6 cellular contexts compared by ENCODE assay signal in genomic region chr16:18587141-18587540, GRCh38. TPM values are rescaled to one million over a fixed set of nuclear protein-coding genes. Genes with fewer than 3 reads are reported as not detected.
A peak's percentile ranks its signal among the peaks of the same experiment; 100 is the strongest.
DNase-seq lines count a peak whose midpoint lies in the region; ATAC-seq, FAIRE-seq and TF ChIP-seq lines count a peak whose summit lies in the region.
"Not testable (repeated sequence)": the region's sequence is repeated elsewhere in the genome, so short reads cannot be mapped to it uniquely, and the experiment has no call there.

No MANE protein-coding gene starts in this region.

- H3K9me3 Mint-ChIP-seq in CD14-positive monocyte = not testable (repeated sequence)

- not testable (repeated sequence) for H3K79me2 ChIP-seq in KMS-11 (ENCODE audit: insufficient read depth, low read depth); K562 (ENCODE audit: control insufficient read depth, insufficient read depth, low read length); HepG2 (ENCODE audit: insufficient read depth, low read length)

- FAIRE-seq in K562 (lab: Jason Lieb, UNC); HepG2 (lab: Jason Lieb, UNC): not testable (repeated sequence)

- TF ChIP-seq CTCF in CD14-positive monocyte (IDR thresholded peaks at IDR 0.05); KMS-11 (conservative IDR thresholded peaks at IDR 0.05; ENCODE audit: low read depth, low read length); K562 (IDR thresholded peaks at IDR 0.05 in 2 of 3, conservative IDR thresholded peaks at IDR 0.05 in 1 of 3; ENCODE audit: insufficient read depth in 2 of 3, low read depth in 1 of 3, low read length in 3 of 3); esophagus muscularis mucosa (IDR thresholded peaks at IDR 0.05); HepG2 (CRISPR knock-in tag; IDR thresholded peaks at IDR 0.05); neutrophil (IDR thresholded peaks at IDR 0.05): not testable (repeated sequence)

- H3K4me1 ChIP-seq in KMS-11 (ENCODE audit: low read depth, poor library complexity, severe bottlenecking) = peaks cover 14% of the 10 kb centered on the region
- not testable (repeated sequence) for H3K4me1 ChIP-seq in K562 (replicated peaks in 1 of 2; ENCODE audit: control insufficient read depth in 2 of 2, insufficient read depth in 2 of 2, low read length in 2 of 2); esophagus muscularis mucosa
- peaks cover 29% of the 10 kb centered on the region for H3K4me1 ChIP-seq in HepG2 (ENCODE audit: insufficient read depth, low read length)
- peaks cover 20% of the 10 kb centered on the region in 2 experiments for H3K4me1 ChIP-seq in neutrophil (ENCODE audit: control insufficient read depth in 1 of 2, insufficient read depth in 1 of 2, low read depth in 1 of 2, low read length in 1 of 2)

- DNase-seq in CD14-positive monocyte (ENCODE audit: low spot score); K562 (ENCODE audit: extremely low read depth in 1 of 4, low spot score in 3 of 4); HepG2 (ENCODE audit: low spot score): not testable (repeated sequence)
- peak; percentile 83 for DNase-seq in esophagus muscularis mucosa (ENCODE audit: extremely low spot score)

- not testable (repeated sequence) for ATAC-seq in K562
- peak; percentile 9 for ATAC-seq in HepG2

- not testable (repeated sequence) for H3K9me3 ChIP-seq in K562 (replicated peaks; ENCODE audit: control insufficient read depth, insufficient read depth, low read depth, low read length); esophagus muscularis mucosa; HepG2 (ENCODE audit: low read length); neutrophil

- not testable (repeated sequence) for H3K36me3 Mint-ChIP-seq in CD14-positive monocyte

- WGBS in K562 (ENCODE audit: insufficient coverage, low coverage, missing lambda C conversion rate) = 0% methylated on average over 2 of the region's 2 CpGs
- 76% methylated on average over 2 of the region's 2 CpGs for WGBS in esophagus muscularis mucosa
- WGBS in HepG2 (ENCODE audit: low lambda C conversion rate) = 92% methylated on average over 2 of the region's 2 CpGs

- peak overlapping the region; percentile 33; the same call in 1 of the 2 replicates for H3K4me2 ChIP-seq in KMS-11
- H3K4me2 ChIP-seq in K562 (ENCODE audit: insufficient read depth, low read length); HepG2 (ENCODE audit: low read depth, low read length): not testable (repeated sequence)

- not testable (repeated sequence) for H3K4me3 ChIP-seq in KMS-11 (IDR thresholded peaks at IDR 0.05; ENCODE audit: insufficient read depth, low read depth, low read length); K562; esophagus muscularis mucosa; HepG2 (replicated peaks in 1 of 3; ENCODE audit: insufficient read depth in 1 of 3, low read depth in 2 of 3, low read length in 3 of 3); neutrophil (ENCODE audit: low read depth in 1 of 2, low read length in 1 of 2)

- not testable (repeated sequence) for H3K9me1 ChIP-seq in K562 (ENCODE audit: control insufficient read depth, insufficient read depth, low read length)

- not testable (repeated sequence) for H3K36me3 ChIP-seq in KMS-11 (ENCODE audit: insufficient read depth); K562 (ENCODE audit: control insufficient read depth, insufficient read depth, low read length); esophagus muscularis mucosa; neutrophil
- peaks cover 14 to 33% of the 10 kb centered on the region in 2 experiments for H3K36me3 ChIP-seq in HepG2 (replicated peaks in 1 of 2; ENCODE audit: control insufficient read depth in 1 of 2, insufficient read depth in 2 of 2, low read length in 2 of 2)

- TF ChIP-seq POLR2A in K562 (conservative IDR thresholded peaks at IDR 0.05); esophagus muscularis mucosa (IDR thresholded peaks at IDR 0.05; ENCODE audit: low read depth); HepG2 (IDR thresholded peaks at IDR 0.05; ENCODE audit: insufficient read depth in 1 of 2, low read depth in 2 of 2, low read length in 2 of 2): not testable (repeated sequence)

- not testable (repeated sequence) for H3K27me3 Mint-ChIP-seq in CD14-positive monocyte (ENCODE audit: low read depth in 3 of 3)

- H3K27ac Mint-ChIP-seq in CD14-positive monocyte = peak overlapping the region in 5 of 7 donors; percentile 50 to 89 (median 71)

- POLR2A ChIA-PET in K562 (lab: Yijun Ruan, JAX); HepG2 (lab: Yijun Ruan, JAX): not testable (repeated sequence)

- in situ Hi-C loops in K562 (cut with MboI); HepG2 (cut with HindIII; ENCODE audit: extremely low pct_ligation_motif_present, low pct_unique_long_range_greater_than_20kb): not testable (repeated sequence)

- H3K27ac ChIP-seq in KMS-11 = peak overlapping the region; percentile 51; the same call in 1 of the 2 replicates
- not testable (repeated sequence) for H3K27ac ChIP-seq in K562 (ENCODE audit: extremely low read depth, low read depth, low read length); esophagus muscularis mucosa (replicated peaks in 1 of 4)
- peak overlapping the region; percentile 80 for H3K27ac ChIP-seq in HepG2 (ENCODE audit: extremely low read length, insufficient read depth, low read length)
- H3K27ac ChIP-seq in neutrophil = peak overlapping the region; percentile 80

- intact Hi-C loops in CD14-positive monocyte (cut with micrococcal nuclease); K562 (cut with micrococcal nuclease); esophagus muscularis mucosa (cut with DNase I); HepG2 (cut with micrococcal nuclease; ENCODE audit: unreplicated experiment): not testable (repeated sequence)

- H3K4me3 Mint-ChIP-seq in CD14-positive monocyte = not testable (repeated sequence)

- CTCF ChIA-PET in K562 (lab: Yijun Ruan, JAX; ENCODE audit: low intra/inter-chr PET ratio); HepG2 (lab: Yijun Ruan, JAX; ENCODE audit: low intra/inter-chr PET ratio, low total read pairs): not testable (repeated sequence)

- peaks cover 24% of the 10 kb centered on the region for H3K4me1 Mint-ChIP-seq in CD14-positive monocyte

- H2AFZ ChIP-seq in KMS-11 (ENCODE audit: low read depth); K562 (ENCODE audit: low read depth, low read length); HepG2 (ENCODE audit: low read length): not testable (repeated sequence)

- not testable (repeated sequence) for BruUV-seq in K562 (replicated peaks; lab: Mats Ljungman, UMichigan); HepG2 (replicated peaks; lab: Mats Ljungman, UMichigan)

- H4K20me1 ChIP-seq in KMS-11 (ENCODE audit: insufficient read depth); K562 (replicated peaks; ENCODE audit: control insufficient read depth, insufficient read depth, low read length); HepG2 (ENCODE audit: insufficient read depth, low read length): not testable (repeated sequence)

- H3K9ac ChIP-seq in KMS-11; K562 (ENCODE audit: insufficient read depth in 1 of 2, low read depth in 2 of 2, low read length in 2 of 2): not testable (repeated sequence)
- H3K9ac ChIP-seq in HepG2 (ENCODE audit: insufficient read depth, low read depth, low read length) = peak overlapping the region; percentile 36; the same call in 1 of the 2 replicates

- TF ChIP-seq RAD21 in K562 (CRISPR knock-in tag; conservative IDR thresholded peaks at IDR 0.05 in 1 of 2, IDR thresholded peaks at IDR 0.05 in 1 of 2); HepG2 (CRISPR knock-in tag; IDR thresholded peaks at IDR 0.05): not testable (repeated sequence)

- not testable (repeated sequence) for H3K27me3 ChIP-seq in KMS-11 (ENCODE audit: insufficient read depth, low read depth); K562 (ENCODE audit: control insufficient read depth in 2 of 2, insufficient read depth in 2 of 2, low read length in 2 of 2); esophagus muscularis mucosa; HepG2 (ENCODE audit: control insufficient read depth in 1 of 2, insufficient read depth in 2 of 2, low read length in 2 of 2); neutrophil

- TF ChIP-seq EP300 in K562 (IDR thresholded peaks at IDR 0.05; ENCODE audit: low read length); esophagus muscularis mucosa (IDR thresholded peaks at IDR 0.05); HepG2 (IDR thresholded peaks at IDR 0.05; ENCODE audit: low read depth in 2 of 2, low read length in 2 of 2); HepG2 (CRISPR knock-in tag; IDR thresholded peaks at IDR 0.05; ENCODE audit: borderline replicate concordance): not testable (repeated sequence)

RNA-seq across cellular contexts. Expression of gene NOMO2, which starts 25.2 kb away (rescaled TPM):
- polyA plus RNA-seq in CD14-positive monocyte (10 to 100 TPM; 26.1 to 76.8 TPM), K562 (2011; rRNA removed) (38.5 and 49.9 TPM in 2 replicates), K562 (2014; fragmentation: Illumina TruSeq; extraction: Trizol) (74.2 and 82.2 TPM in 2 replicates), K562 (2014; fragmentation: Nextera tagmentation; extraction: Ambion mirVana) (10 to 100 TPM; 25.2 to 35.9 TPM), K562 (2014; rRNA removed) (44.0 and 45.8 TPM in 2 replicates), HepG2 (2011; rRNA removed) (372 and 518 TPM in 2 replicates)
- total RNA-seq in K562 (2011; cell fraction: chromatin; rRNA removed; ENCODE audit: low replicate concordance) = 87.3 and 127 TPM in 2 replicates
- 162 and 194 TPM in 2 replicates for total RNA-seq in K562 (2011; cell fraction: nucleolus; rRNA removed)
- total RNA-seq in K562 (2011; cell fraction: nucleoplasm; rRNA removed) = 106 and 133 TPM in 2 replicates
- total RNA-seq in K562 (2014; rRNA removed) (55.8 and 62.2 TPM in 2 replicates), K562 (2014; rRNA removed; fragmentation: Illumina TruSeq; extraction: Trizol) (35.3 and 37.5 TPM in 2 replicates), K562 (2015; rRNA removed; fragmentation: Illumina TruSeq; extraction: Trizol) (54.3 and 56.6 TPM in 2 replicates), K562 (2021) (77.2 and 79.2 TPM in 2 replicates), esophagus muscularis mucosa (10 to 100 TPM; 50.4 to 91.6 (median 65.1) TPM), HepG2 (2016; rRNA removed; fragmentation: Illumina TruSeq; extraction: Trizol) (122 and 217 TPM in 2 replicates)
- polyA plus RNA-seq in K562 (2011; cell fraction: cytosol; rRNA removed) = 47.1 and 47.5 TPM in 2 replicates
- polyA plus RNA-seq in K562 (2011; cell fraction: nucleus; rRNA removed) = 65.3 and 68.6 TPM in 2 replicates
- polyA plus RNA-seq in K562 (2012) = 68.4 and 93.5 TPM in 2 replicates
- polyA minus RNA-seq in K562 (2011; rRNA and poly(A)+ RNA removed) = 46.5 and 61.9 TPM in 2 replicates
- polyA minus RNA-seq in K562 (2011; cell fraction: cytosol; rRNA and poly(A)+ RNA removed) = 68.9 and 69.2 TPM in 2 replicates
- 14.0 and 26.8 TPM in 2 replicates for polyA minus RNA-seq in K562 (2011; cell fraction: nucleus; rRNA and poly(A)+ RNA removed)
- total RNA-seq in HepG2 (2016; cell fraction: cytosol; rRNA removed; fragmentation: Illumina TruSeq; extraction: Trizol; ENCODE audit: low read depth) = 46.7 and 50.8 TPM in 2 replicates
- total RNA-seq in HepG2 (2016; cell fraction: insoluble cytoplasmic fraction; rRNA removed; fragmentation: Illumina TruSeq; extraction: Trizol) = 111 and 216 TPM in 2 replicates
- total RNA-seq in HepG2 (2016; cell fraction: membrane; rRNA removed; fragmentation: Illumina TruSeq; extraction: Trizol) = 81.2 and 84.7 TPM in 2 replicates
- total RNA-seq in HepG2 (2016; cell fraction: nucleus; rRNA removed; fragmentation: Illumina TruSeq; extraction: Trizol) = 242 and 298 TPM in 2 replicates
- 323 and 357 TPM in 2 replicates for polyA plus RNA-seq in HepG2 (2011; cell fraction: cytosol; rRNA removed)
- 366 and 382 TPM in 2 replicates for polyA plus RNA-seq in HepG2 (2011; cell fraction: nucleus; rRNA removed)
- polyA plus RNA-seq in HepG2 (2012) = 316 and 486 TPM in 2 replicates
- 28.4 and 28.9 TPM in 2 replicates for polyA plus RNA-seq in HepG2 (2016; cell fraction: cytosol; fragmentation: Illumina TruSeq; extraction: Trizol; ENCODE audit: low read depth)
- 110 and 140 TPM in 2 replicates for polyA plus RNA-seq in HepG2 (2016; cell fraction: insoluble cytoplasmic fraction; fragmentation: Illumina TruSeq; extraction: Trizol; ENCODE audit: low read depth)
- polyA plus RNA-seq in HepG2 (2016; cell fraction: membrane; fragmentation: Illumina TruSeq; extraction: Trizol; ENCODE audit: low read depth) = 63.9 and 69.0 TPM in 2 replicates
- polyA plus RNA-seq in HepG2 (2016; cell fraction: nucleus; fragmentation: Illumina TruSeq; extraction: Trizol; ENCODE audit: insufficient read depth, low read depth) = 396 and 413 TPM in 2 replicates
- 130 and 401 TPM in 2 replicates for polyA minus RNA-seq in HepG2 (2011; rRNA and poly(A)+ RNA removed; ENCODE audit: low replicate concordance)
- polyA minus RNA-seq in HepG2 (2011; cell fraction: cytosol; rRNA and poly(A)+ RNA removed) = 255 and 305 TPM in 2 replicates
- polyA minus RNA-seq in HepG2 (2011; cell fraction: nucleus; rRNA and poly(A)+ RNA removed) = 114 and 160 TPM in 2 replicates
